In genomic region chrX:48101443-48101842, GRCh38 we compare ENCODE assay signal across 26 cellular contexts. TPM values are rescaled to one million over a fixed set of nuclear protein-coding genes. Genes with fewer than 3 reads are reported as not detected.
DNase-seq lines count a peak whose midpoint lies in the region; ATAC-seq, FAIRE-seq and TF ChIP-seq lines count a peak whose summit lies in the region.
"Had no signal": no experiment of that assay in that cellular context is flagged by ENCODE, and none has a peak within 500 bp of the region (broad histone marks: within the 10 kb centered on the region; RNA-seq: fewer than 3 reads in every experiment).

No MANE protein-coding gene starts in this region.

- ATAC-seq in left colon (peak; percentile 40), upper lobe of left lung (ENCODE audit: low FRiP score in 2 of 2) (no peak), GM18505 (IDR thresholded peaks at IDR 0.05; ENCODE audit: unreplicated experiment) (no peak)
- ATAC-seq: GM12878 had no signal

- H3K36me3 ChIP-seq in liver (ENCODE audit: control insufficient read depth in 4 of 4, insufficient read depth in 3 of 4, low read depth in 1 of 4, low read length in 3 of 4) (no peaks in the 10 kb centered on the region), small intestine (ENCODE audit: control insufficient read depth in 2 of 2, insufficient read depth in 2 of 2, low read length in 2 of 2) (no peaks in the 10 kb centered on the region), upper lobe of left lung (no peaks in the 10 kb centered on the region)
- H3K36me3 ChIP-seq: BE2C, BLaER1 had no signal

- no peak overlapping the region for H3K4me3 ChIP-seq in liver (ENCODE audit: low read depth in 1 of 3, low read length in 3 of 3)
- H3K4me3 ChIP-seq in small intestine (ENCODE audit: low read depth in 1 of 2, low read length in 2 of 2), result no peak overlapping the region
- no peak overlapping the region for H3K4me3 ChIP-seq in upper lobe of left lung
- H3K4me3 ChIP-seq: BLaER1, GM12878 had no signal

- no peaks in the 10 kb centered on the region for H3K36me3 Mint-ChIP-seq in chondrocyte (ENCODE audit: low read depth)
- H3K36me3 Mint-ChIP-seq: CD14-positive monocyte; CD4-positive, alpha-beta memory T cell; CD4-positive, CD25-positive, alpha-beta regulatory T cell; CD8-positive, alpha-beta memory T cell had no signal

- no peak overlapping the region for H3K27ac Mint-ChIP-seq in chondrocyte (ENCODE audit: unreplicated experiment)
- H3K27ac Mint-ChIP-seq: CD14-positive monocyte; CD4-positive, alpha-beta memory T cell; CD4-positive, CD25-positive, alpha-beta regulatory T cell; CD8-positive, alpha-beta memory T cell had no signal

- TF ChIP-seq EP300 in upper lobe of left lung (IDR thresholded peaks at IDR 0.05), result no peak

- no peak for TF ChIP-seq POLR2A in upper lobe of left lung (IDR thresholded peaks at IDR 0.05)
- TF ChIP-seq POLR2A in GM18505 (IDR thresholded peaks at IDR 0.05; ENCODE audit: borderline replicate concordance, extremely low read depth, insufficient read depth, insufficient read length), result no peak

- peak; percentile 10 for DNase-seq in DMS53 treated with DMSO at 0.1 percent for 48 hours (lab: John Stamatoyannopoulos, UW; ENCODE audit: unreplicated experiment)
- DNase-seq in left colon, result no peak
- DNase-seq in small intestine, result peak; percentile 55
- no peak for DNase-seq in upper lobe of left lung
- no peak for DNase-seq in chondrocyte (ENCODE audit: low spot score)
- DNase-seq in GM19239 (ENCODE audit: insufficient read length, low spot score), result no peak
- DNase-seq: 8988T; ACHN; BE2C; C1 segment of cervical spinal cord; CD4-positive, alpha-beta memory T cell; CD4-positive, CD25-positive, alpha-beta regulatory T cell; CD8-positive, alpha-beta memory T cell; COR-L47; DMS79 treated with DMSO at 0.1 percent for 48 hours; GF-D8 had no signal

- no peak overlapping the region for H3K4me3 Mint-ChIP-seq in chondrocyte (ENCODE audit: unreplicated experiment)
- H3K4me3 Mint-ChIP-seq: CD14-positive monocyte; CD4-positive, alpha-beta memory T cell; CD4-positive, CD25-positive, alpha-beta regulatory T cell; CD8-positive, alpha-beta memory T cell had no signal

- H3K27ac ChIP-seq in liver (ENCODE audit: low read depth in 1 of 2, low read length in 2 of 2), result no peak overlapping the region
- H3K27ac ChIP-seq in small intestine (ENCODE audit: low read depth in 1 of 2, low read length in 1 of 2), result no peak overlapping the region
- no peak overlapping the region for H3K27ac ChIP-seq in upper lobe of left lung
- H3K27ac ChIP-seq: BLaER1 had no signal

- 77% methylated on average over 3 of the region's 3 CpGs for whole genome bisulfite sequencing in liver
- WGBS in small intestine, 3 donors, result 62 to 69% (median 65%) methylated on average over 3 of the region's 3 CpGs
- WGBS in upper lobe of left lung, 2 donors, result 83 to 85% methylated on average over 3 of the region's 3 CpGs

- H3K4me1 ChIP-seq in liver (ENCODE audit: control insufficient read depth in 4 of 4, insufficient read depth in 4 of 4, low read length in 3 of 4), result no peaks in the 10 kb centered on the region
- no peaks in the 10 kb centered on the region for H3K4me1 ChIP-seq in small intestine (ENCODE audit: control insufficient read depth in 2 of 2, insufficient read depth in 1 of 2, low read depth in 1 of 2, low read length in 1 of 2)
- H3K4me1 ChIP-seq in upper lobe of left lung, result no peaks in the 10 kb centered on the region
- H3K4me1 ChIP-seq: BE2C had no signal

- H3K27me3 ChIP-seq in liver (ENCODE audit: control insufficient read depth in 4 of 4, insufficient read depth in 4 of 4, low read length in 3 of 4), result no peaks in the 10 kb centered on the region
- no peaks in the 10 kb centered on the region for H3K27me3 ChIP-seq in small intestine (ENCODE audit: control insufficient read depth in 2 of 2, insufficient read depth in 2 of 2, low read length in 2 of 2)
- H3K27me3 ChIP-seq in upper lobe of left lung, result no peaks in the 10 kb centered on the region
- H3K27me3 ChIP-seq: BE2C had no signal

- H3K9me3 ChIP-seq in liver (ENCODE audit: control insufficient read depth in 4 of 4, low read length in 3 of 4) (no peaks in the 10 kb centered on the region), small intestine (ENCODE audit: control insufficient read depth, low read depth) (no peaks in the 10 kb centered on the region), upper lobe of left lung (peaks cover 0 to 7% (median 0%) of the 10 kb centered on the region in 4 donors)
- H3K9me3 ChIP-seq: BE2C, BLaER1 had no signal

- no peak for TF ChIP-seq RAD21 in liver (IDR thresholded peaks at IDR 0.05)

- intact Hi-C loops in left colon (cut with DNase I, micrococcal nuclease), result no loop called here

- FAIRE-seq in small intestine (lab: Jason Lieb, UNC), result no peak
- FAIRE-seq in GM19239 (lab: Jason Lieb, UNC), result no peak
- FAIRE-seq: A204.1, G401.6, GM12878, GM12892 had no signal

- H3K9ac ChIP-seq in liver (ENCODE audit: low read depth in 1 of 2, low read length in 2 of 2), result no peak overlapping the region
- H3K9ac ChIP-seq: BLaER1 had no signal

- H3K27me3 Mint-ChIP-seq in chondrocyte (ENCODE audit: low read depth), result peaks cover 2% of the 10 kb centered on the region
- H3K27me3 Mint-ChIP-seq: CD4-positive, CD25-positive, alpha-beta regulatory T cell had no signal

- no peak for TF ChIP-seq CTCF in liver (IDR thresholded peaks at IDR 0.05; ENCODE audit: low read depth, low read length, missing input control)
- no peak for TF ChIP-seq CTCF in upper lobe of left lung (IDR thresholded peaks at IDR 0.05)
- no peak for TF ChIP-seq CTCF in chondrocyte (IDR thresholded peaks at IDR 0.05)

- H3K9me3 Mint-ChIP-seq in chondrocyte (ENCODE audit: low read depth), result peaks cover 27% of the 10 kb centered on the region
- H3K9me3 Mint-ChIP-seq: CD8-positive, alpha-beta memory T cell had no signal

- H3K4me1 Mint-ChIP-seq in chondrocyte (ENCODE audit: low read depth), result no peaks in the 10 kb centered on the region
- H3K4me1 Mint-ChIP-seq: CD4-positive, alpha-beta memory T cell; CD4-positive, CD25-positive, alpha-beta regulatory T cell; CD8-positive, alpha-beta memory T cell had no signal

TF ChIP-seq in liver, 16 proteins besides CTCF, POLR2A, EP300 and RAD21:
- TF ChIP-seq HNF4A (conservative IDR thresholded peaks at IDR 0.05), result peak; percentile 8 to 78
- peak; percentile 7 for TF ChIP-seq HNF4G (IDR thresholded peaks at IDR 0.05)
- no peak for TF ChIP-seq NR2F2 (IDR thresholded peaks at IDR 0.05)

RNA-seq across cellular contexts. Expression of gene SPACA5B, which starts 29.0 kb away (rescaled TPM):
- not detected for total RNA-seq in left colon
- total RNA-seq in liver, result not detected
- not detected for polyA plus RNA-seq in liver
- polyA plus RNA-seq in small intestine, result not detected
- not detected for total RNA-seq in upper lobe of left lung
- not detected in 3 replicates for total RNA-seq in chondrocyte
- total RNA-seq: A673; CD4-positive, alpha-beta memory T cell; CD4-positive, CD25-positive, alpha-beta regulatory T cell; CD8-positive, alpha-beta memory T cell; GM12878 had no signal
- polyA plus RNA-seq: AG04450; CD14-positive monocyte; CD4-positive, alpha-beta memory T cell; CD4-positive, CD25-positive, alpha-beta regulatory T cell; CD8-positive, alpha-beta memory T cell had no signal

RNA-seq across cellular contexts. Expression of gene ZNF630, which starts 30.0 kb away (rescaled TPM):
- total RNA-seq in left colon, result 1 to 10 TPM; 2.5 to 3.3 TPM
- under 1 TPM; 0.75 to 0.79 TPM for total RNA-seq in liver
- under 1 TPM; 0.30 to 0.65 TPM for polyA plus RNA-seq in liver
- polyA plus RNA-seq in small intestine, result 1 to 10 TPM in 2 of 3 donors, under 1 TPM in 1; 0.54 to 2.5 (median 1.7) TPM
- 10 to 100 TPM in 1 of 6 donors, 1 to 10 TPM in 5; 1.1 to 25.1 (median 3.7) TPM for total RNA-seq in upper lobe of left lung
- total RNA-seq in chondrocyte, result 2.0 to 2.7 TPM (median 2.1 TPM) in 3 replicates

Comparison
In these comparisons a context has a peak if more than half of its experiments do, and no peak if none do; other contexts are left out.
1. DNase-seq: peak in DMS53 treated with DMSO at 0.1 percent for 48 hours (single experiment) and small intestine (single experiment); none in left colon (0 of 2), upper lobe of left lung (0 of 2), chondrocyte (single experiment) and GM19239 (single experiment).